In genomic region chr3:133633439-133633838, GRCh38 we compare ENCODE assay signal across 20 cellular contexts. TPM values are rescaled to one million over a fixed set of nuclear protein-coding genes. Genes with fewer than 3 reads are reported as not detected.
DNase-seq lines count a peak whose midpoint lies in the region; ATAC-seq, FAIRE-seq and TF ChIP-seq lines count a peak whose summit lies in the region.
"Had no signal": no experiment of that assay in that cellular context is flagged by ENCODE, and none has a peak within 500 bp of the region (broad histone marks: within the 10 kb centered on the region; RNA-seq: fewer than 3 reads in every experiment).

No MANE protein-coding gene starts in this region.

- CTCF ChIA-PET in Caco-2 (lab: Charles Lee): no interaction called here

- H3K9me3 ChIP-seq in Caco-2 (no peaks in the 10 kb centered on the region), mucosa of descending colon (no peaks in the 10 kb centered on the region)
- H3K9me3 ChIP-seq: BLaER1 treated with 17β-estradiol and CSF1 and Interleukin-3, amounts not matched to agents 10 nM and 100 nM had no signal

- intact Hi-C loops in Caco-2 (cut with micrococcal nuclease; ENCODE audit: unreplicated experiment): no loop called here
- intact Hi-C loops in mucosa of descending colon (cut with DNase I, micrococcal nuclease): no loop called here

- H3K36me3 Mint-ChIP-seq in Caco-2 (ENCODE audit: insufficient read depth, unreplicated experiment): peaks cover 76% of the 10 kb centered on the region
- H3K36me3 Mint-ChIP-seq in naive thymus-derived CD8-positive, alpha-beta T cell: peaks cover 11 to 85% (median 39%) of the 10 kb centered on the region in 3 donors

- no TSS peak for BruUV-seq in Caco-2 (replicated peaks; lab: Mats Ljungman, UMichigan)

- POLR2A ChIA-PET in Caco-2 (lab: Charles Lee): no interaction called here
- POLR2A ChIA-PET in naive thymus-derived CD8-positive, alpha-beta T cell (lab: Charles Lee): no interaction called here

- H3K27me3 ChIP-seq in Caco-2 (replicated peaks; ENCODE audit: control insufficient read depth, insufficient read depth, low read length) (no peaks in the 10 kb centered on the region), bronchial epithelial cell (ENCODE audit: control insufficient read depth, insufficient read depth, low read length) (no peaks in the 10 kb centered on the region), H7 (ENCODE audit: control insufficient read depth, insufficient read depth, low read length) (no peaks in the 10 kb centered on the region)
- H3K27me3 ChIP-seq: BLaER1 treated with 17β-estradiol and CSF1 and Interleukin-3, amounts not matched to agents 10 nM and 100 nM had no signal

- TF ChIP-seq CTCF in Caco-2 (IDR thresholded peaks at IDR 0.05; ENCODE audit: insufficient read depth in 1 of 2, low read depth in 1 of 2, low read length in 1 of 2, severe bottlenecking in 1 of 2, unreplicated experiment in 1 of 2) (no peak), bronchial epithelial cell (IDR thresholded peaks at IDR 0.05; ENCODE audit: insufficient read depth, low read length, severe bottlenecking) (no peak), mucosa of descending colon (IDR thresholded peaks at IDR 0.05) (no peak), GM10266 (IDR thresholded peaks at IDR 0.05; ENCODE audit: control insufficient read depth, insufficient read depth, low read depth, missing control alignments) (no peak)

- peaks cover 11% of the 10 kb centered on the region for H3K4me1 Mint-ChIP-seq in Caco-2 (ENCODE audit: low read depth, unreplicated experiment)
- H3K4me1 Mint-ChIP-seq in naive thymus-derived CD8-positive, alpha-beta T cell: peaks cover 0 to 11% (median 2%) of the 10 kb centered on the region in 4 donors
- H3K4me1 Mint-ChIP-seq: B cell, GM23338, H9 had no signal

- H3K4me3 ChIP-seq in Caco-2 (ENCODE audit: low read depth, low read length) (no peak overlapping the region), bronchial epithelial cell (ENCODE audit: low read depth, low read length) (no peak overlapping the region), mucosa of descending colon (no peak overlapping the region), H7 (ENCODE audit: insufficient read depth, low read depth, low read length) (no peak overlapping the region)
- H3K4me3 ChIP-seq: BLaER1 treated with 17β-estradiol and CSF1 and Interleukin-3, amounts not matched to agents 10 nM and 100 nM; GM23338; K562 had no signal

- H3K9me3 Mint-ChIP-seq in Caco-2 (ENCODE audit: unreplicated experiment): no peaks in the 10 kb centered on the region
- no peaks in the 10 kb centered on the region for H3K9me3 Mint-ChIP-seq in naive thymus-derived CD8-positive, alpha-beta T cell
- H3K9me3 Mint-ChIP-seq: CD8-positive, alpha-beta T cell; GM23338; H9 had no signal

- no peaks in the 10 kb centered on the region for H3K27me3 Mint-ChIP-seq in Caco-2 (ENCODE audit: insufficient read depth, unreplicated experiment)
- H3K27me3 Mint-ChIP-seq in naive thymus-derived CD8-positive, alpha-beta T cell: no peaks in the 10 kb centered on the region
- H3K27me3 Mint-ChIP-seq: B cell had no signal

- FAIRE-seq in bronchial epithelial cell (lab: Jason Lieb, UNC): peak; percentile 80
- FAIRE-seq: D721Med, K562 had no signal

- no peak overlapping the region for H3K27ac Mint-ChIP-seq in Caco-2 (ENCODE audit: unreplicated experiment)
- peak overlapping the region in 1 of 10 donors; percentile 27 for H3K27ac Mint-ChIP-seq in naive thymus-derived CD8-positive, alpha-beta T cell
- H3K27ac Mint-ChIP-seq: B cell; CD8-positive, alpha-beta T cell; GM23338 had no signal

- DNase-seq in Caco-2: peak; percentile 20 to 39
- no peak for DNase-seq in bronchial epithelial cell (ENCODE audit: low read depth)
- no peak for DNase-seq in left lobe of liver (ENCODE audit: low spot score)
- DNase-seq in mucosa of descending colon: no peak
- DNase-seq in H7: no peak
- no peak for DNase-seq in NCI-H1436 (lab: John Stamatoyannopoulos, UW)
- no peak for DNase-seq in naive thymus-derived CD8-positive, alpha-beta T cell
- DNase-seq in GM10266 (ENCODE audit: extremely low spot score): no peak
- DNase-seq: 8988T; CD8-positive, alpha-beta T cell; DMS153; DMS79; GDM1; H9; IMR-90 had no signal

- H3K36me3 ChIP-seq in Caco-2 (ENCODE audit: control insufficient read depth, insufficient read depth, low read length): peaks cover 2% of the 10 kb centered on the region
- H3K36me3 ChIP-seq in bronchial epithelial cell (ENCODE audit: control insufficient read depth, insufficient read depth, low read length): peaks cover 7% of the 10 kb centered on the region
- H3K36me3 ChIP-seq in mucosa of descending colon (ENCODE audit: low read depth): no peaks in the 10 kb centered on the region
- peaks cover 10% of the 10 kb centered on the region for H3K36me3 ChIP-seq in H7 (replicated peaks; ENCODE audit: control insufficient read depth, insufficient read depth, low read length)

- ATAC-seq in left lobe of liver (peak; percentile 52), mucosa of descending colon (peak; percentile 51)
- ATAC-seq in naive thymus-derived CD8-positive, alpha-beta T cell: no peak
- ATAC-seq: CD8-positive, alpha-beta T cell; GM23338; K562 had no signal

- H3K4me3 Mint-ChIP-seq in Caco-2 (ENCODE audit: unreplicated experiment): no peak overlapping the region
- no peak overlapping the region for H3K4me3 Mint-ChIP-seq in naive thymus-derived CD8-positive, alpha-beta T cell
- H3K4me3 Mint-ChIP-seq: B cell; CD8-positive, alpha-beta T cell; GM23338; H9 had no signal

- H3K4me1 ChIP-seq in Caco-2 (peaks cover 12% of the 10 kb centered on the region), mucosa of descending colon (ENCODE audit: low read depth) (no peaks in the 10 kb centered on the region)
- H3K4me1 ChIP-seq: BLaER1 treated with 17β-estradiol and CSF1 and Interleukin-3, amounts not matched to agents 10 nM and 100 nM had no signal

RNA-seq across cellular contexts. Expression of gene TOPBP1, which starts 28.3 kb away (rescaled TPM):
- total RNA-seq in Caco-2 (2022) (57.1 and 68.2 TPM in 2 replicates), bronchial epithelial cell (12.4 and 14.2 TPM in 2 replicates), left lobe of liver (7.0 TPM), mucosa of descending colon (10 to 100 TPM; 22.8 to 31.7 (median 23.9) TPM)
- 36.3 and 44.3 TPM in 2 replicates for total RNA-seq in H7 (2014; rRNA removed; shearing (Covaris generic))
- 10 to 100 TPM; 35.2 to 35.5 TPM for total RNA-seq in naive thymus-derived CD8-positive, alpha-beta T cell
- 10 to 100 TPM in 1 of 3 donors, 1 to 10 TPM in 2; 5.3 to 11.0 (median 6.3) TPM for polyA plus RNA-seq in naive thymus-derived CD8-positive, alpha-beta T cell

RNA-seq across cellular contexts. Expression of gene CDV3, which starts 60.0 kb away (rescaled TPM):
- total RNA-seq in Caco-2 (2022): 260 and 284 TPM in 2 replicates
- total RNA-seq in bronchial epithelial cell: 178 and 232 TPM in 2 replicates
- 60.3 TPM for total RNA-seq in left lobe of liver
- total RNA-seq in mucosa of descending colon: 100 to 1,000 TPM; 109 to 171 (median 138) TPM
- 89.7 and 129 TPM in 2 replicates for total RNA-seq in H7 (2014; rRNA removed; shearing (Covaris generic))
- total RNA-seq in naive thymus-derived CD8-positive, alpha-beta T cell: 100 to 1,000 TPM; 210 to 226 TPM
- polyA plus RNA-seq in naive thymus-derived CD8-positive, alpha-beta T cell: 10 to 100 TPM; 41.7 to 82.2 (median 60.3) TPM

Comparison
In these comparisons a context has a peak if more than half of its experiments do, and no peak if none do; other contexts are left out.
1. DNase-seq: peak in Caco-2 (2 of 2); none in bronchial epithelial cell (single experiment), left lobe of liver (single experiment), mucosa of descending colon (0 of 3), H7 (single experiment), NCI-H1436 (single experiment), naive thymus-derived CD8-positive, alpha-beta T cell (0 of 10) and GM10266 (single experiment).
2. ATAC-seq: peak in left lobe of liver (single experiment) and mucosa of descending colon (single experiment); none in naive thymus-derived CD8-positive, alpha-beta T cell (0 of 2).